14 cellular contexts compared by ENCODE assay signal in the genomic region with DNA sequence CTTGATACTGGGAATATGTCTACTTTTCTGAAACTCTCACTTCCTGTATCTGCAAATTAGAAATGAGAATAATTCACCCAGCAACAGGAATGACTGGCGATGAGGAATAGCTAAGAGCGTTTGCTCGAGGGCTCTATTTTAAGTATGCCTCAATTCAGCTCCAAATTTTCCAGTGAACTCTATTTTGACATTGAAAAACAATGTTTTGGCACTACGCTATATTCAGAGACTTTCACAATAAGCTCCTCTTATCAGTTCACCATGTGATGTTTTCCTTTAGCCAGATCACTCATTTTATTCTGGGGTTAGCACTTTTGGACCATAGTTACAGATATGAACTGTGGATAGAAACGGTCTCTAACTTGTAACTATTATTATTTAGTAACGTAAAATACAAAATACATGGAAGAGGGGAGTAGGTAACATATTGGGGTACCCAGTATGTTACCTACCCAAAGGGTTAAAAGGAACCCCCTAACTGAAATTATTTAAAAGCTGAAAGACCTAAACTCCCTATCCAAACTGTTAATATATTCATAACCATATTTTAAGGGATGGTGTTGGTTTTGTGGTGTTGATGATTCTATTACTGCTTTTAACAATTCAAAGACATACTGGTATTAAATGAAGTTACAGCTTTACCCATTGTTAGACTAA. TPM values are rescaled to one million over a fixed set of nuclear protein-coding genes. Genes with fewer than 3 reads are reported as not detected.
DNase-seq lines count a peak whose midpoint lies in the region; ATAC-seq, FAIRE-seq and TF ChIP-seq lines count a peak whose summit lies in the region.
"Had no signal": no experiment of that assay in that cellular context is flagged by ENCODE, and none has a peak within 500 bp of the region (broad histone marks: within the 10 kb centered on the region; RNA-seq: fewer than 3 reads in every experiment).

No MANE protein-coding gene starts in this region.

- H3K4me1 Mint-ChIP-seq in nephron (peaks cover 68% of the 10 kb centered on the region), endothelial cell (ENCODE audit: unreplicated experiment) (peaks cover 26% of the 10 kb centered on the region)
- H3K4me1 Mint-ChIP-seq: activated CD4-positive, alpha-beta memory T cell treated with anti-CD3 and anti-CD28 coated beads, Interleukin-2, amount 10 ng/mL, durations not matched to agents 7 days and 5 days had no signal

- no peaks in the 10 kb centered on the region for H3K79me2 ChIP-seq in K562 (ENCODE audit: control insufficient read depth, insufficient read depth, low read length)

- WGBS in K562 (ENCODE audit: insufficient coverage, low coverage, missing lambda C conversion rate) = 15% methylated on average over 6 of the region's 6 CpGs
- WGBS in gastroesophageal sphincter (ENCODE audit: low coverage in 1 of 2), 2 donors = 4 to 29% methylated on average over 6 of the region's 6 CpGs
- 55 to 57% methylated on average over 6 of the region's 6 CpGs for WGBS in transverse colon (ENCODE audit: low coverage in 1 of 2), 2 donors

- H3K4me1 ChIP-seq in K562 (replicated peaks in 1 of 2; ENCODE audit: control insufficient read depth in 2 of 2, insufficient read depth in 2 of 2, low read length in 2 of 2) = peaks cover 0 to 18% of the 10 kb centered on the region in 2 experiments; a peak in 4 of 5 replicates
- H3K4me1 ChIP-seq in gastroesophageal sphincter = peaks cover 17 to 95% (median 21%) of the 10 kb centered on the region in 3 donors
- peaks cover 5 to 61% (median 19%) of the 10 kb centered on the region in 4 donors for H3K4me1 ChIP-seq in transverse colon

- H3K36me3 ChIP-seq in K562 (ENCODE audit: control insufficient read depth, insufficient read depth, low read length) (no peaks in the 10 kb centered on the region), gastroesophageal sphincter (no peaks in the 10 kb centered on the region), transverse colon (no peaks in the 10 kb centered on the region)

- H3K27me3 Mint-ChIP-seq in nephron (ENCODE audit: low read depth) (no peaks in the 10 kb centered on the region), endothelial cell (ENCODE audit: unreplicated experiment) (no peaks in the 10 kb centered on the region)
- H3K27me3 Mint-ChIP-seq: activated CD4-positive, alpha-beta memory T cell treated with anti-CD3 and anti-CD28 coated beads, Interleukin-2, amount 10 ng/mL, durations not matched to agents 7 days and 5 days had no signal

- H3K27ac ChIP-seq in K562 (ENCODE audit: extremely low read depth, low read depth, low read length) (peak overlapping the region; percentile 46; the same call in 2 of the 3 replicates), gastroesophageal sphincter (peak overlapping the region; percentile 48 to 74 (median 60)), transverse colon (peak overlapping the region; percentile 10 to 43 (median 20))
- H3K27ac ChIP-seq: C4-2B, RWPE1 had no signal

- no peak overlapping the region; the same call in 1 of the 2 replicates for H3K4me2 ChIP-seq in K562 (ENCODE audit: insufficient read depth, low read length)

- TF ChIP-seq CTCF in K562 (IDR thresholded peaks at IDR 0.05 in 2 of 3, conservative IDR thresholded peaks at IDR 0.05 in 1 of 3; ENCODE audit: insufficient read depth in 2 of 3, low read depth in 1 of 3, low read length in 3 of 3) = no peak
- no peak for TF ChIP-seq CTCF in gastroesophageal sphincter (IDR thresholded peaks at IDR 0.05)
- TF ChIP-seq CTCF in nephron (IDR thresholded peaks at IDR 0.05; ENCODE audit: unreplicated experiment in 3 of 3) = no peak
- no peak for TF ChIP-seq CTCF in transverse colon (IDR thresholded peaks at IDR 0.05)
- no peak for TF ChIP-seq CTCF in endothelial cell (IDR thresholded peaks at IDR 0.05; ENCODE audit: unreplicated experiment)

- BruUV-seq in K562 (replicated peaks; lab: Mats Ljungman, UMichigan) = no TSS peak

- no peak for TF ChIP-seq RAD21 in K562 (CRISPR knock-in tag; conservative IDR thresholded peaks at IDR 0.05 in 1 of 2, IDR thresholded peaks at IDR 0.05 in 1 of 2)

- no peaks in the 10 kb centered on the region for H3K36me3 Mint-ChIP-seq in nephron (ENCODE audit: low read depth)
- H3K36me3 Mint-ChIP-seq in endothelial cell (ENCODE audit: low read depth, unreplicated experiment) = no peaks in the 10 kb centered on the region

- POLR2A ChIA-PET in K562 (lab: Yijun Ruan, JAX) = interaction anchor here (0.5 to 1.3 kb wide), 3 partner anchors 12 to 33 kb away, joined by 3 to 7 read pairs (median 5); no protein-coding TSS in a partner anchor

- H3K9me3 Mint-ChIP-seq in nephron = no peaks in the 10 kb centered on the region
- H3K9me3 Mint-ChIP-seq in endothelial cell (ENCODE audit: unreplicated experiment) = no peaks in the 10 kb centered on the region
- H3K9me3 Mint-ChIP-seq: activated CD4-positive, alpha-beta memory T cell treated with anti-CD3 and anti-CD28 coated beads, Interleukin-2, amount 10 ng/mL, durations not matched to agents 7 days and 5 days had no signal

- no peaks in the 10 kb centered on the region for H3K9me1 ChIP-seq in K562 (ENCODE audit: control insufficient read depth, insufficient read depth, low read length)

- H3K9ac ChIP-seq in K562 (ENCODE audit: insufficient read depth in 1 of 2, low read depth in 2 of 2, low read length in 2 of 2) = peak overlapping the region in 1 of 2 experiments; percentile 38; a peak in 1 of 4 replicates

- H3K4me3 Mint-ChIP-seq in nephron (peak overlapping the region in 1 of 3 experiments; percentile 23), endothelial cell (ENCODE audit: unreplicated experiment) (no peak overlapping the region)
- H3K4me3 Mint-ChIP-seq: activated CD4-positive, alpha-beta memory T cell treated with anti-CD3 and anti-CD28 coated beads, Interleukin-2, amount 10 ng/mL, durations not matched to agents 7 days and 5 days had no signal

- TF ChIP-seq POLR2A in K562 (conservative IDR thresholded peaks at IDR 0.05) (no peak), gastroesophageal sphincter (IDR thresholded peaks at IDR 0.05) (no peak), transverse colon (IDR thresholded peaks at IDR 0.05) (no peak)

- in situ Hi-C loops in K562 (cut with MboI) (no loop called here), transverse colon (cut with MboI; ENCODE audit: low pct_ligation_motif_present in 1 of 4, low pct_unique_long_range_greater_than_20kb in 1 of 4, low sequenced_read_pairs in 3 of 4) (no loop called here)

- intact Hi-C loops in K562 (cut with micrococcal nuclease) = loop anchor here (5.0 kb wide), 1 partner anchor 45 kb away; no protein-coding TSS in a partner anchor
- intact Hi-C loops in transverse colon (cut with DNase I; ENCODE audit: low total_unique reads) = no loop called here

- H4K20me1 ChIP-seq in K562 (replicated peaks; ENCODE audit: control insufficient read depth, insufficient read depth, low read length) = no peaks in the 10 kb centered on the region

- ATAC-seq in K562 (peak; percentile 35), gastroesophageal sphincter (peak; percentile 63)

- CTCF ChIA-PET in K562 (lab: Yijun Ruan, JAX; ENCODE audit: low intra/inter-chr PET ratio) = no interaction called here

- H3K27me3 ChIP-seq in K562 (ENCODE audit: control insufficient read depth in 2 of 2, insufficient read depth in 2 of 2, low read length in 2 of 2) (no peaks in the 10 kb centered on the region), gastroesophageal sphincter (no peaks in the 10 kb centered on the region), transverse colon (no peaks in the 10 kb centered on the region)

- H3K9me3 ChIP-seq in K562 (replicated peaks; ENCODE audit: control insufficient read depth, insufficient read depth, low read depth, low read length) (no peaks in the 10 kb centered on the region), gastroesophageal sphincter (no peaks in the 10 kb centered on the region), transverse colon (no peaks in the 10 kb centered on the region)

- no peak for TF ChIP-seq EP300 in K562 (IDR thresholded peaks at IDR 0.05; ENCODE audit: low read length)
- TF ChIP-seq EP300 in gastroesophageal sphincter (IDR thresholded peaks at IDR 0.05) = no peak
- no peak for TF ChIP-seq EP300 in transverse colon (IDR thresholded peaks at IDR 0.05; ENCODE audit: low read depth)

- no peak for DNase-seq in K562 (ENCODE audit: extremely low read depth in 1 of 4, low spot score in 3 of 4)
- DNase-seq in transverse colon = no peak
- no peak for DNase-seq in endothelial cell (ENCODE audit: low spot score)
- no peak for DNase-seq in DMS114 treated with DMSO at 0.1 percent for 48 hours (lab: John Stamatoyannopoulos, UW; ENCODE audit: unreplicated experiment)
- DNase-seq in stimulated activated CD4-positive, alpha-beta T cell treated with anti-CD3 and anti-CD28 coated beads, Interleukin-2, amount 100 ng/mL, for 24 hours = no peak
- DNase-seq: activated CD4-positive, alpha-beta memory T cell treated with anti-CD3 and anti-CD28 coated beads, Interleukin-2, amount 10 ng/mL, durations not matched to agents 7 days and 5 days; DND-41; NCI-H187 treated with DMSO at 0.1 percent for 48 hours; NCI-H526 treated with DMSO at 0.1 percent for 48 hours had no signal

- H3K27ac Mint-ChIP-seq in nephron = peak overlapping the region; percentile 71 to 97 (median 86)
- H3K27ac Mint-ChIP-seq in endothelial cell (ENCODE audit: unreplicated experiment) = no peak overlapping the region
- H3K27ac Mint-ChIP-seq: activated CD4-positive, alpha-beta memory T cell treated with anti-CD3 and anti-CD28 coated beads, Interleukin-2, amount 10 ng/mL, durations not matched to agents 7 days and 5 days had no signal

- H2AFZ ChIP-seq in K562 (ENCODE audit: low read depth, low read length) = peak overlapping the region; percentile 74

- no peak overlapping the region for H3K4me3 ChIP-seq in K562
- H3K4me3 ChIP-seq in gastroesophageal sphincter = no peak overlapping the region
- H3K4me3 ChIP-seq in transverse colon = no peak overlapping the region

- peak; percentile 71 for FAIRE-seq in K562 (lab: Jason Lieb, UNC)

RNA-seq across cellular contexts. Expression of a gene that starts 28.1 kb away (rescaled TPM):
- 68.8 and 93.7 TPM in 2 replicates for total RNA-seq in K562 (2011; cell fraction: chromatin; rRNA removed; ENCODE audit: low replicate concordance)
- 41.2 and 67.8 TPM in 2 replicates for total RNA-seq in K562 (2011; cell fraction: nucleolus; rRNA removed)
- total RNA-seq in K562 (2011; cell fraction: nucleoplasm; rRNA removed) = 71.1 and 83.7 TPM in 2 replicates
- total RNA-seq in K562 (2014; rRNA removed) (61.3 and 64.9 TPM in 2 replicates), K562 (2014; rRNA removed; fragmentation: Illumina TruSeq; extraction: Trizol) (71.2 and 79.7 TPM in 2 replicates), K562 (2015; rRNA removed; fragmentation: Illumina TruSeq; extraction: Trizol) (87.6 and 95.9 TPM in 2 replicates), K562 (2021) (44.1 and 47.8 TPM in 2 replicates), gastroesophageal sphincter (10 to 100 TPM; 32.1 to 96.3 (median 57.2) TPM), transverse colon (100 to 1,000 TPM in 2 of 4 donors, 10 to 100 TPM in 2; 26.3 to 345 (median 186) TPM), endothelial cell (ENCODE audit: unreplicated experiment) (90.9 TPM)
- polyA plus RNA-seq in K562 (2011; rRNA removed) (29.8 and 53.5 TPM in 2 replicates), K562 (2014; fragmentation: Illumina TruSeq; extraction: Trizol) (60.6 and 65.1 TPM in 2 replicates), K562 (2014; fragmentation: Nextera tagmentation; extraction: Ambion mirVana) (10 to 100 TPM; 53.3 to 54.9 TPM), K562 (2014; rRNA removed) (41.0 and 42.2 TPM in 2 replicates)
- polyA plus RNA-seq in K562 (2011; cell fraction: cytosol; rRNA removed) = 30.2 and 32.8 TPM in 2 replicates
- 56.2 and 99.4 TPM in 2 replicates for polyA plus RNA-seq in K562 (2011; cell fraction: nucleus; rRNA removed)
- 26.8 and 44.9 TPM in 2 replicates for polyA plus RNA-seq in K562 (2012)
- 62.5 and 95.5 TPM in 2 replicates for polyA minus RNA-seq in K562 (2011; rRNA and poly(A)+ RNA removed)
- polyA minus RNA-seq in K562 (2011; cell fraction: cytosol; rRNA and poly(A)+ RNA removed) = 15.3 and 44.3 TPM in 2 replicates
- polyA minus RNA-seq in K562 (2011; cell fraction: nucleus; rRNA and poly(A)+ RNA removed) = 67.9 and 73.3 TPM in 2 replicates
- polyA plus RNA-seq: mammary epithelial cell had no signal
